Comparison of ENCODE assay signal across 28 cellular contexts in genomic region chr22:29541845-29542244, GRCh38. TPM values are rescaled to one million over a fixed set of nuclear protein-coding genes. Genes with fewer than 3 reads are reported as not detected.
DNase-seq lines count a peak whose midpoint lies in the region; ATAC-seq and TF ChIP-seq lines count a peak whose summit lies in the region.
"Had no signal": no experiment of that assay in that cellular context is flagged by ENCODE, and none has a peak within 500 bp of the region (broad histone marks: within the 10 kb centered on the region; RNA-seq: fewer than 3 reads in every experiment).

No MANE protein-coding gene starts in this region.

- peaks cover 84% of the 10 kb centered on the region for H3K36me3 ChIP-seq in OCI-LY1 (ENCODE audit: insufficient read depth, low read length)

- no peak for TF ChIP-seq CTCF in OCI-LY1 (IDR thresholded peaks at IDR 0.05; ENCODE audit: low read length)

- no peaks in the 10 kb centered on the region for H3K27me3 ChIP-seq in OCI-LY1 (ENCODE audit: insufficient read depth, low read length)
- H3K27me3 ChIP-seq: SJCRH30, thyroid gland had no signal

- H3K9me2 ChIP-seq in OCI-LY1 (ENCODE audit: low read depth, low read length): no peaks in the 10 kb centered on the region

- intact Hi-C loops in Right ventricle myocardium superior (cut with DNase I): loop anchor here (10.0 kb wide), 1 partner anchor 257 kb away; no protein-coding TSS in a partner anchor

- H3F3A ChIP-seq in OCI-LY1 (ENCODE audit: insufficient read depth, low read length): no peaks in the 10 kb centered on the region

- H3K79me2 ChIP-seq in OCI-LY1 (ENCODE audit: insufficient read depth, low read length): no peaks in the 10 kb centered on the region

- H4K20me1 ChIP-seq in OCI-LY1 (ENCODE audit: insufficient read depth, low read length): no peaks in the 10 kb centered on the region

- ATAC-seq in GM18858 (IDR thresholded peaks at IDR 0.05; ENCODE audit: unreplicated experiment) (no peak), Right ventricle myocardium superior (ENCODE audit: poor library complexity) (no peak), GM21529 (IDR thresholded peaks at IDR 0.05; ENCODE audit: unreplicated experiment) (no peak)
- ATAC-seq: activated T-cell treated with anti-CD3 and anti-CD28 coated beads, Interleukin-2, amount 50 U/mL, for 72 hours; naive thymus-derived CD4-positive, alpha-beta T cell; Panc1 had no signal

- H2AFZ ChIP-seq in OCI-LY1 (ENCODE audit: low read length): no peak overlapping the region

- H3K9me3 ChIP-seq in OCI-LY1 (ENCODE audit: low read length): no peaks in the 10 kb centered on the region
- H3K9me3 ChIP-seq: SJCRH30, thyroid gland had no signal

- no peak overlapping the region for H3K9ac ChIP-seq in OCI-LY1 (ENCODE audit: low read length)
- H3K9ac ChIP-seq: KMS-11 had no signal

- DNase-seq in Kasumi-1 (lab: John Stamatoyannopoulos, UW): peak; percentile 45 to 68
- peak; percentile 33 for DNase-seq in germinal center (ENCODE audit: low spot score)
- DNase-seq in Right ventricle myocardium superior: no peak
- no peak for DNase-seq in activated CD8-positive, alpha-beta memory T cell treated with anti-CD3 and anti-CD28 coated beads, Interleukin-2, amount 50 U/mL, for 4 hours
- DNase-seq: activated CD4-positive, alpha-beta T cell treated with anti-CD3 and anti-CD28 coated beads, Interleukin-2, amount 10 ng/mL, durations not matched to agents 24 days and 14 days; activated naive CD4-positive, alpha-beta T cell treated with anti-CD3 and anti-CD28 coated beads, Interleukin-2, amount 10 ng/mL, durations not matched to agents 7 days and 5 days; activated T-cell treated with anti-CD3 and anti-CD28 coated beads, Interleukin-2, amount 50 U/mL, for 72 hours; amniotic stem cell; DMS79; effector memory CD4-positive, alpha-beta T cell; erythroblast; GOT3; left cardiac atrium; mesendoderm; naive thymus-derived CD4-positive, alpha-beta T cell; NCI-H1092 treated with DMSO at 0.1 percent for 48 hours; NCI-H2029; NCI-H226; NCI-H774; SJCRH30; stimulated activated CD4-positive, alpha-beta T cell treated with anti-CD3 and anti-CD28 coated beads, Interleukin-2, amount 100 ng/mL, for 48 hours; thyroid gland had no signal

- H3K27ac ChIP-seq in OCI-LY1 (ENCODE audit: low read depth, low read length, poor library complexity, severe bottlenecking): peak overlapping the region; percentile 14
- H3K27ac ChIP-seq: KMS-11, SJCRH30, thyroid gland, VCaP had no signal

- no peak overlapping the region for H3K4me2 ChIP-seq in OCI-LY1 (ENCODE audit: low read length)
- H3K4me2 ChIP-seq: KMS-11 had no signal

- H3K4me1 ChIP-seq in OCI-LY1 (ENCODE audit: insufficient read depth, low read length, severe bottlenecking): no peaks in the 10 kb centered on the region
- H3K4me1 ChIP-seq: SJCRH30, thyroid gland had no signal

- H3K4me3 ChIP-seq in OCI-LY1 (ENCODE audit: low read depth, low read length, poor library complexity, severe bottlenecking): no peak overlapping the region
- H3K4me3 ChIP-seq: SJCRH30, thyroid gland had no signal

RNA-seq across cellular contexts. Expression of gene THOC5, which starts 11.7 kb away (rescaled TPM):
- 47.5 TPM for total RNA-seq in Right ventricle myocardium superior

RNA-seq across cellular contexts. Expression of gene NIPSNAP1, which starts 39.1 kb away (rescaled TPM):
- total RNA-seq in Right ventricle myocardium superior: 14.3 TPM

Comparison
In these comparisons a context has a peak if more than half of its experiments do, and no peak if none do; other contexts are left out.
1. DNase-seq: peak in Kasumi-1 (2 of 2) and germinal center (single experiment); none in Right ventricle myocardium superior (single experiment) and activated CD8-positive, alpha-beta memory T cell treated with anti-CD3 and anti-CD28 coated beads, Interleukin-2, amount 50 U/mL, for 4 hours (single experiment).